1 cellular context compared by ENCODE assay signal in genomic region chr11:63583288-63583687, GRCh38.
TF ChIP-seq lines count a peak whose summit lies in the region.

No MANE protein-coding gene starts in this region.

TF ChIP-seq in HCT116, 20 proteins besides CTCF, POLR2A, EP300 and RAD21 (continued from another document):
- TF ChIP-seq ZBTB33 (IDR thresholded peaks at IDR 0.05; ENCODE audit: extremely low read depth, insufficient replicate concordance, low read length) (no peak), YY1 (IDR thresholded peaks at IDR 0.05; ENCODE audit: extremely low read depth, insufficient replicate concordance, low read depth, low read length) (no peak), POLR2AphosphoS5 (IDR thresholded peaks at IDR 0.05; ENCODE audit: low read depth, low read length) (no peak), SRF (IDR thresholded peaks at IDR 0.05; ENCODE audit: low read depth) (no peak), ELF1 (IDR thresholded peaks at IDR 0.05; ENCODE audit: borderline replicate concordance, low read depth) (no peak), CBX3 (IDR thresholded peaks at IDR 0.05; ENCODE audit: low read depth) (no peak), SIN3A (IDR thresholded peaks at IDR 0.05; ENCODE audit: low read depth) (no peak), EGR1 (IDR thresholded peaks at IDR 0.05; ENCODE audit: low read depth) (no peak), REST (IDR thresholded peaks at IDR 0.05; ENCODE audit: low read depth) (no peak), SP1 (IDR thresholded peaks at IDR 0.05; ENCODE audit: low read depth) (no peak), EZH2 (IDR thresholded peaks at IDR 0.05) (no peak), TCF7L2 (IDR thresholded peaks at IDR 0.05; ENCODE audit: borderline replicate concordance, extremely low read depth, insufficient read depth, insufficient read length) (no peak), ATF3 (IDR thresholded peaks at IDR 0.05) (no peak), FOSL1 (IDR thresholded peaks at IDR 0.05; ENCODE audit: low read depth) (no peak), ZNF274 (IDR thresholded peaks at IDR 0.05; ENCODE audit: low read depth, low read length) (no peak)
TF ChIP-seq in HCT116: peak in this region for 0.
